ENCODE assay signal across 26 cellular contexts in the genomic region with DNA sequence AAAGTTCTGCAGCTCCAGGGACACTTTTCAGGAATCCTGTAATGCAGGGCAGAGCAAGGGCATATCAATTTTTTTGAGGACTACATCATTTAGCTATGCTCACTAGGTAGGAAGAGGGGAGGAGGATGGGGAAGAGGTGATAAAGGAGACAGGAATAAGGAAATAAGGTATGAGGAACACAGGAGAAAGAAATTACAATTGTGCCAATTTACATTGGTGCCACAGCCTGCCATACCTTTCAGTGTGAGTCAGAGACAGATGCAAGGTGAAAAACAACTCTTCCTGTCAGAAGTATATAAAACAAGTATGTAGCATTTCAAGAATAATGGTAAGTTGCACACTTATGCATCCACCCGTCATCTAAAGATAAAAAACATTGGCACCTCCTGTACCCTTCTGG.
"Had no signal": no experiment of that assay in that cellular context is flagged by ENCODE, and none has a peak within 500 bp of the region (broad histone marks: within the 10 kb centered on the region; RNA-seq: fewer than 3 reads in every experiment).

No MANE protein-coding gene starts in this region.

- H3K4me1 ChIP-seq: colonic mucosa, lower lobe of right lung had no signal

- H3K27ac Mint-ChIP-seq: dendritic cell treated with granulocyte-macrophage colony-stimulating factor and Interleukin-4, amounts not matched to agents 40 ng/mL and 50 ng/mL, for 4 days; effector memory CD8-positive, alpha-beta T cell; endodermal cell; immature natural killer cell; mesothelial cell of epicardium; naive B cell; naive thymus-derived CD8-positive, alpha-beta T cell had no signal

- H3K9me3 Mint-ChIP-seq: dendritic cell treated with granulocyte-macrophage colony-stimulating factor and Interleukin-4, amounts not matched to agents 40 ng/mL and 50 ng/mL, for 4 days; effector memory CD8-positive, alpha-beta T cell; immature natural killer cell; naive thymus-derived CD8-positive, alpha-beta T cell had no signal

- DNase-seq: colonic mucosa; cortex of kidney; effector CD8-positive, alpha-beta T cell; effector memory CD8-positive, alpha-beta T cell; endodermal cell; esophagus squamous epithelium; foreskin fibroblast; heart left ventricle; hypothalamus; immature natural killer cell; islet precursor cell; kidney; left colon; left ventricle myocardium superior; lower lobe of right lung; mesenchymal stem cell; mucosa of descending colon; naive B cell; naive thymus-derived CD8-positive, alpha-beta T cell had no signal

- ATAC-seq: effector memory CD8-positive, alpha-beta T cell; gastroesophageal sphincter; heart left ventricle; left colon; left lobe of liver; left ventricle myocardium superior; lower lobe of right lung; mucosa of descending colon; naive thymus-derived CD8-positive, alpha-beta T cell had no signal

- H3K79me2 ChIP-seq: hepatocyte had no signal

- H3K27ac ChIP-seq: colonic mucosa, esophagus squamous epithelium, gastroesophageal sphincter, heart left ventricle, hepatocyte, lower lobe of right lung had no signal

- H3K27me3 ChIP-seq: colonic mucosa, esophagus squamous epithelium, gastroesophageal sphincter, heart left ventricle, hepatocyte had no signal

- H3K4me2 ChIP-seq: hepatocyte had no signal

- FAIRE-seq: endometrium, frontal cortex, kidney had no signal

- H3K9me3 ChIP-seq: colonic mucosa, esophagus squamous epithelium, gastroesophageal sphincter, lower lobe of right lung, mucosa of descending colon had no signal

- H3K36me3 Mint-ChIP-seq: immature natural killer cell; mesothelial cell of epicardium; naive B cell; naive thymus-derived CD8-positive, alpha-beta T cell had no signal

- H3K36me3 ChIP-seq: colonic mucosa, esophagus squamous epithelium, gastroesophageal sphincter, heart left ventricle, lower lobe of right lung had no signal

- H2AFZ ChIP-seq: hepatocyte had no signal

- H3K4me3 ChIP-seq: colonic mucosa, esophagus squamous epithelium, gastroesophageal sphincter, heart left ventricle, hepatocyte, lower lobe of right lung, mucosa of descending colon had no signal
